Comparison of ENCODE assay signal across 2 cellular contexts in genomic region chr2:142880275-142880674, GRCh38.
TF ChIP-seq lines count a peak whose summit lies in the region.

No MANE protein-coding gene starts in this region.

TF ChIP-seq in IMR-90, 13 proteins besides CTCF, POLR2A, EP300 and RAD21:
- TF ChIP-seq MAZ (IDR thresholded peaks at IDR 0.05; ENCODE audit: borderline replicate concordance, low read depth, low read length) (no peak), USF2 (IDR thresholded peaks at IDR 0.05; ENCODE audit: low read depth, low read length) (no peak), NFE2L2 (IDR thresholded peaks at IDR 0.05; ENCODE audit: low read depth, low read length) (peak; percentile 15; the same call in 1 of the 2 replicates), MXI1 (IDR thresholded peaks at IDR 0.05; ENCODE audit: borderline replicate concordance, low read depth, low read length) (peak; percentile 25; the same call in 1 of the 2 replicates), FOS (IDR thresholded peaks at IDR 0.05; ENCODE audit: low read depth, low read length) (peak; percentile 77), RCOR1 (IDR thresholded peaks at IDR 0.05; ENCODE audit: insufficient replicate concordance, low read length) (peak; percentile 24), SMC3 (IDR thresholded peaks at IDR 0.05; ENCODE audit: low read depth, low read length) (no peak), CEBPB (IDR thresholded peaks at IDR 0.05; ENCODE audit: low read depth, low read length) (peak; percentile 95), BHLHE40 (IDR thresholded peaks at IDR 0.05; ENCODE audit: low read depth, low read length) (peak; percentile 25; the same call in 1 of the 2 replicates)
- TF ChIP-seq, protein P1, sequence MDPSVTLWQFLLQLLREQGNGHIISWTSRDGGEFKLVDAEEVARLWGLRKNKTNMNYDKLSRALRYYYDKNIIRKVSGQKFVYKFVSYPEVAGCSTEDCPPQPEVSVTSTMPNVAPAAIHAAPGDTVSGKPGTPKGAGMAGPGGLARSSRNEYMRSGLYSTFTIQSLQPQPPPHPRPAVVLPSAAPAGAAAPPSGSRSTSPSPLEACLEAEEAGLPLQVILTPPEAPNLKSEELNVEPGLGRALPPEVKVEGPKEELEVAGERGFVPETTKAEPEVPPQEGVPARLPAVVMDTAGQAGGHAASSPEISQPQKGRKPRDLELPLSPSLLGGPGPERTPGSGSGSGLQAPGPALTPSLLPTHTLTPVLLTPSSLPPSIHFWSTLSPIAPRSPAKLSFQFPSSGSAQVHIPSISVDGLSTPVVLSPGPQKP (IDR thresholded peaks at IDR 0.05; ENCODE audit: borderline replicate concordance, low read depth, low read length), result no peak
TF ChIP-seq in IMR-90: peak in this region for 6.

TF ChIP-seq in endothelial cell of umbilical vein, 7 proteins besides CTCF, POLR2A, EP300 and RAD21:
- TF ChIP-seq FOS (IDR thresholded peaks at IDR 0.05; ENCODE audit: borderline replicate concordance, insufficient read depth, low read length) (peak; percentile 23), MYC (IDR thresholded peaks at IDR 0.05; ENCODE audit: low read depth, low read length) (no peak)
